Comparison of ENCODE assay signal across 8 cellular contexts in the genomic region with DNA sequence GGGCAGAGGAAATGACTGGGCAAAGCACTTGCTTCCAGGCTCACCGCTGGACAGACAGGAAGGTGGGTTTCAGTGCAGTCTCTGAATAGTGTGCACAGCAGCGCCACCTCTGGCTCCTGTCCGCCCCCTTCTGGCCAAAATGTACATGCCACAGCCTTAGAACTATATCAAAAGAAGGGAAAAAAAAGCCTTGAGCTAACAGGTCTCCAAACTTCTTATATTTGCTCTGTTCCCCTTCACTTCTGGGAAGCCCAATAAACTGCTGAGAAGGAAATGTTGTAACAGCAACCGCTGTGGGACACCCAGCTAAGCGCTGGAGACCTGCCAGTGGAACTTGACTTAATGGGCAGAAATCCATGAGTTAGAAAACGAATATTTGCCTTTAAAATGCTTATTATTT. TPM values are rescaled to one million over a fixed set of nuclear protein-coding genes. Genes with fewer than 3 reads are reported as not detected.
A peak's percentile ranks its signal among the peaks of the same experiment; 100 is the strongest.
DNase-seq lines count a peak whose midpoint lies in the region; ATAC-seq and TF ChIP-seq lines count a peak whose summit lies in the region.

No MANE protein-coding gene starts in this region.

- H3K9me3 ChIP-seq in liver (ENCODE audit: control insufficient read depth in 4 of 4, low read length in 3 of 4) = no peaks in the 10 kb centered on the region

- WGBS in liver = 48% methylated on average over 6 of the region's 6 CpGs

- H3K27ac Mint-ChIP-seq in GM23338 = peak overlapping the region; percentile 70; the same call in 1 of the 2 replicates
- H3K27ac Mint-ChIP-seq in chondrocyte (ENCODE audit: unreplicated experiment) = no peak overlapping the region

- H2AFZ ChIP-seq in GM23338 = no peak overlapping the region

- no peaks in the 10 kb centered on the region for H3K79me2 ChIP-seq in GM23338 (replicated peaks; ENCODE audit: insufficient read depth)

- no peak overlapping the region for H3K4me2 ChIP-seq in GM23338

- H3K4me1 Mint-ChIP-seq in GM23338 (no peaks in the 10 kb centered on the region), chondrocyte (ENCODE audit: low read depth) (peaks cover 4% of the 10 kb centered on the region)

- TF ChIP-seq CTCF in GM23338 (conservative IDR thresholded peaks at IDR 0.05; ENCODE audit: low read depth in 2 of 2) = peak; percentile 85 to 98
- TF ChIP-seq CTCF in chondrocyte (IDR thresholded peaks at IDR 0.05) = peak; percentile 86
- TF ChIP-seq CTCF in liver (IDR thresholded peaks at IDR 0.05; ENCODE audit: low read depth, low read length, missing input control) = peak; percentile 58

- H3K4me3 ChIP-seq in GM23338 (no peak overlapping the region), liver (ENCODE audit: low read depth in 1 of 3, low read length in 3 of 3) (no peak overlapping the region)

- H3K27ac ChIP-seq in GM23338 (ENCODE audit: low read depth) (peak overlapping the region; percentile 11; the same call in 1 of the 2 replicates), liver (ENCODE audit: low read depth in 1 of 2, low read length in 2 of 2) (no peak overlapping the region)

- H3K9me3 Mint-ChIP-seq in GM23338 (no peaks in the 10 kb centered on the region), chondrocyte (ENCODE audit: low read depth) (no peaks in the 10 kb centered on the region)

- ATAC-seq in GM23338 = peak; percentile 99
- no peak for ATAC-seq in GM18861 (IDR thresholded peaks at IDR 0.05; ENCODE audit: unreplicated experiment)

- DNase-seq in AG08396 (ENCODE audit: low spot score) = peak; percentile 55
- DNase-seq in GM23338 (ENCODE audit: low spot score) = peak; percentile 85
- peak; percentile 12 for DNase-seq in NCI-H446 treated with DMSO at 0.1 percent for 48 hours (lab: John Stamatoyannopoulos, UW)
- peak; percentile 68 for DNase-seq in activated CD4-positive, CD25-positive, alpha-beta regulatory T cell treated with anti-CD3 and anti-CD28 coated beads, Interleukin-2, amount 50 U/mL, for 72 hours
- DNase-seq in chondrocyte (ENCODE audit: low spot score) = no peak
- DNase-seq in stimulated activated CD8-positive, alpha-beta memory T cell treated with anti-CD3 and anti-CD28 coated beads, Interleukin-12 subunit alpha, Interleukin-12 subunit beta, amount 100 ng/mL, for 1 hour (ENCODE audit: low read depth) = peak; percentile 30

- no peak overlapping the region for H3K9ac ChIP-seq in liver (ENCODE audit: low read depth in 1 of 2, low read length in 2 of 2)

- TF ChIP-seq RAD21 in liver (IDR thresholded peaks at IDR 0.05) = peak; percentile 49 to 69

- H3K4me3 Mint-ChIP-seq in GM23338 (no peak overlapping the region), chondrocyte (ENCODE audit: unreplicated experiment) (no peak overlapping the region)

- no peaks in the 10 kb centered on the region for H3K27me3 Mint-ChIP-seq in GM23338 (ENCODE audit: insufficient read depth, low read depth, poor library complexity)
- no peaks in the 10 kb centered on the region for H3K27me3 Mint-ChIP-seq in chondrocyte (ENCODE audit: low read depth)

- peaks cover 34% of the 10 kb centered on the region; the same call in 2 of the 3 replicates for H3K36me3 Mint-ChIP-seq in GM23338 (ENCODE audit: low read depth)
- H3K36me3 Mint-ChIP-seq in chondrocyte (ENCODE audit: low read depth) = peaks cover 23% of the 10 kb centered on the region

- H3K36me3 ChIP-seq in GM23338 (ENCODE audit: insufficient read depth) = peaks cover 13% of the 10 kb centered on the region
- peaks cover 7 to 23% (median 21%) of the 10 kb centered on the region in 4 donors for H3K36me3 ChIP-seq in liver (ENCODE audit: control insufficient read depth in 4 of 4, insufficient read depth in 3 of 4, low read depth in 1 of 4, low read length in 3 of 4)

- no peaks in the 10 kb centered on the region for H3F3A ChIP-seq in GM23338 (replicated peaks; ENCODE audit: low read depth)

- H3K27me3 ChIP-seq in GM23338 (ENCODE audit: insufficient read depth) (no peaks in the 10 kb centered on the region), liver (ENCODE audit: control insufficient read depth in 4 of 4, insufficient read depth in 4 of 4, low read length in 3 of 4) (no peaks in the 10 kb centered on the region)

- H3K9me2 ChIP-seq in GM23338 (ENCODE audit: insufficient read depth) = no peaks in the 10 kb centered on the region

- H4K20me1 ChIP-seq in GM23338 (replicated peaks; ENCODE audit: insufficient read depth) = no peaks in the 10 kb centered on the region; the same call in none of the 2 replicates

- no peaks in the 10 kb centered on the region for H3K4me1 ChIP-seq in GM23338 (ENCODE audit: insufficient read depth)
- no peaks in the 10 kb centered on the region for H3K4me1 ChIP-seq in liver (ENCODE audit: control insufficient read depth in 4 of 4, insufficient read depth in 4 of 4, low read length in 3 of 4)

TF ChIP-seq in GM23338, 12 proteins besides CTCF, POLR2A, EP300 and RAD21 (continues in another document):
- TF ChIP-seq EZH2 (IDR thresholded peaks at IDR 0.05; ENCODE audit: low read depth, unreplicated experiment) (no peak), POLR2AphosphoS5 (IDR thresholded peaks at IDR 0.05; ENCODE audit: low read depth) (no peak), NANOG (IDR thresholded peaks at IDR 0.05; ENCODE audit: borderline replicate concordance) (no peak), STAT1 (IDR thresholded peaks at IDR 0.05; ENCODE audit: unreplicated experiment) (no peak), CREB1 (CRISPR knock-in tag; IDR thresholded peaks at IDR 0.05; ENCODE audit: low read depth) (no peak), JUNB (IDR thresholded peaks at IDR 0.05; ENCODE audit: unreplicated experiment) (no peak)
- TF ChIP-seq, protein P1, sequence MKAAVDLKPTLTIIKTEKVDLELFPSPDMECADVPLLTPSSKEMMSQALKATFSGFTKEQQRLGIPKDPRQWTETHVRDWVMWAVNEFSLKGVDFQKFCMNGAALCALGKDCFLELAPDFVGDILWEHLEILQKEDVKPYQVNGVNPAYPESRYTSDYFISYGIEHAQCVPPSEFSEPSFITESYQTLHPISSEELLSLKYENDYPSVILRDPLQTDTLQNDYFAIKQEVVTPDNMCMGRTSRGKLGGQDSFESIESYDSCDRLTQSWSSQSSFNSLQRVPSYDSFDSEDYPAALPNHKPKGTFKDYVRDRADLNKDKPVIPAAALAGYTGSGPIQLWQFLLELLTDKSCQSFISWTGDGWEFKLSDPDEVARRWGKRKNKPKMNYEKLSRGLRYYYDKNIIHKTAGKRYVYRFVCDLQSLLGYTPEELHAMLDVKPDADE (IDR thresholded peaks at IDR 0.05) = no peak

TF ChIP-seq in liver, 16 proteins besides CTCF, POLR2A, EP300 and RAD21:
- TF ChIP-seq, protein P2, sequence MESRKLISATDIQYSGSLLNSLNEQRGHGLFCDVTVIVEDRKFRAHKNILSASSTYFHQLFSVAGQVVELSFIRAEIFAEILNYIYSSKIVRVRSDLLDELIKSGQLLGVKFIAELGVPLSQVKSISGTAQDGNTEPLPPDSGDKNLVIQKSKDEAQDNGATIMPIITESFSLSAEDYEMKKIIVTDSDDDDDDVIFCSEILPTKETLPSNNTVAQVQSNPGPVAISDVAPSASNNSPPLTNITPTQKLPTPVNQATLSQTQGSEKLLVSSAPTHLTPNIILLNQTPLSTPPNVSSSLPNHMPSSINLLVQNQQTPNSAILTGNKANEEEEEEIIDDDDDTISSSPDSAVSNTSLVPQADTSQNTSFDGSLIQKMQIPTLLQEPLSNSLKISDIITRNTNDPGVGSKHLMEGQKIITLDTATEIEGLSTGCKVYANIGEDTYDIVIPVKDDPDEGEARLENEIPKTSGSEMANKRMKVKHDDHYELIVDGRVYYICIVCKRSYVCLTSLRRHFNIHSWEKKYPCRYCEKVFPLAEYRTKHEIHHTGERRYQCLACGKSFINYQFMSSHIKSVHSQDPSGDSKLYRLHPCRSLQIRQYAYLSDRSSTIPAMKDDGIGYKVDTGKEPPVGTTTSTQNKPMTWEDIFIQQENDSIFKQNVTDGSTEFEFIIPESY (IDR thresholded peaks at IDR 0.05) = no peak
- TF ChIP-seq NR2F2 (IDR thresholded peaks at IDR 0.05) = no peak
- no peak for TF ChIP-seq JUND (IDR thresholded peaks at IDR 0.05)
- TF ChIP-seq, protein P3, sequence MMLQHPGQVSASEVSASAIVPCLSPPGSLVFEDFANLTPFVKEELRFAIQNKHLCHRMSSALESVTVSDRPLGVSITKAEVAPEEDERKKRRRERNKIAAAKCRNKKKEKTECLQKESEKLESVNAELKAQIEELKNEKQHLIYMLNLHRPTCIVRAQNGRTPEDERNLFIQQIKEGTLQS (IDR thresholded peaks at IDR 0.05) = no peak
- TF ChIP-seq HNF4A (conservative IDR thresholded peaks at IDR 0.05) = no peak
- TF ChIP-seq EGR1 (IDR thresholded peaks at IDR 0.05; ENCODE audit: low read depth in 2 of 2) = no peak
- no peak for TF ChIP-seq TAF1 (conservative IDR thresholded peaks at IDR 0.05)
- no peak for TF ChIP-seq HNF4G (IDR thresholded peaks at IDR 0.05)

RNA-seq across cellular contexts. Expression of a gene that starts 17.5 kb away (rescaled TPM):
- total RNA-seq in GM23338 (2014; rRNA removed; shearing (Covaris generic)) = 19.6 and 20.0 TPM in 2 replicates
- polyA plus RNA-seq in GM23338 (2016; fragmentation: Nextera tagmentation; extraction: Ambion mirVana) (9.2 and 10.3 TPM in 2 replicates), liver (1 to 10 TPM; 5.1 to 5.6 TPM)
- total RNA-seq in chondrocyte (17.7 to 27.5 TPM (median 19.6 TPM) in 3 replicates), liver (10 to 100 TPM in 1 of 2 donors, 1 to 10 TPM in 1; 7.7 to 11.4 TPM)
